9 cellular contexts compared by ENCODE assay signal in the genomic region with DNA sequence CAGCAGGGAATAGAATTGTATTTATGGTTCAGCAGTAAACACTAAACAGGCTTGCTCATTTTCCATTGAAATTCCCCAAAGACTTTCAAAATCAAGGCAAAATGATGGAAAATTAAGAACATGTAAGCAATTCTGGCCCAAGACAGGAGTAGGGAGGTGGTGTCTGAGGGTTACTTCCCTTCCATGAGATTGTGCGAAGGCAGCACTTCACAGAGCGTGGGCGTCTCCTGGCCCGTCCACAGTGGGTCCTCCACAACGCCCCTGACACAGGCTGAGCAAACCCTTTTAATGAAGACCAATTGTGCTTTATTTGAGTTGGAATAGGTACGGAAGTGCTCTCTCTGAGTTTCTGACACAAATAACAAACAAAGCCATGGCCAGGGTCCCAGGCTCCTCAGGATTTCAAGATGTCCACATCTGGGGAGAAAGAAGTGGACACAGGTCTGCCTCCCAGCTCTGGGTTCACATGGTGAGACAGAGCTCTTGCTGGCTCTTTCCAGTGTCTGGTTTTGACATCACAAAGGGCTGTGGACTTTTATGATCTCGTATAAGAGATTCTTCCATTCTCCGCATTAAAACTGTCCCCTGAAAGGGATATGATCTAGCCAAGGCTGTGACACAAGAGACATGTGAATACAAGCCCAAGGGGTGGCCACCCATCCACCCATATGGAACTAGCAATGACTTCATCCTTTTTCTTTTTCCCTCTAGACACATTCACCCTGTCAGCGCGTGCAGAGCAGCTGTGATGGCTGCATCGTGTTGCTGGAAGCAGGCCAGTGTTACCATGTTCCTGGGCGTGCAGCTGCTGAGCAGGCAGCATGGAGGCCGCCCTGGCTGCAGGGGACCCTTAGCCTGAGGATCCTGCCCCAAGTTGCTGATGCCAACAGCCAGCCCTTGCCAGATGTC.
DNase-seq lines count a peak whose midpoint lies in the region; ATAC-seq lines count a peak whose summit lies in the region.
"Had no signal": no experiment of that assay in that cellular context is flagged by ENCODE, and none has a peak within 500 bp of the region (broad histone marks: within the 10 kb centered on the region; RNA-seq: fewer than 3 reads in every experiment).

No MANE protein-coding gene starts in this region.

- intact Hi-C loops in sciatic nerve (cut with DNase I): no loop called here
- intact Hi-C loops in activated T-helper 2 cell treated with anti-CD3 and anti-CD28 coated beads, Interferon-gamma antibody, Interleukin-2, Interleukin-4, amounts not matched to agents 10 μg/mL and 5 μg/mL and 100 μg/mL, durations not matched to agents 14 hours and 24 hours and 36 hours (cut with micrococcal nuclease): no loop called here

- no peaks in the 10 kb centered on the region for H3K27me3 Mint-ChIP-seq in activated T-helper 2 cell treated with anti-CD3 and anti-CD28 coated beads, Interferon-gamma antibody, Interleukin-2, Interleukin-4, amounts not matched to agents 10 μg/mL and 5 μg/mL and 100 μg/mL, durations not matched to agents 14 hours and 24 hours and 36 hours (ENCODE audit: low read depth)

- no peak overlapping the region for H3K4me3 Mint-ChIP-seq in activated T-helper 2 cell treated with anti-CD3 and anti-CD28 coated beads, Interferon-gamma antibody, Interleukin-2, Interleukin-4, amounts not matched to agents 10 μg/mL and 5 μg/mL and 100 μg/mL, durations not matched to agents 14 hours and 24 hours and 36 hours (ENCODE audit: low read depth)

- peaks cover 17% of the 10 kb centered on the region for H3K4me1 ChIP-seq in SJCRH30

- H3K4me3 ChIP-seq in SJCRH30: no peak overlapping the region

- no peaks in the 10 kb centered on the region for H3K27me3 ChIP-seq in SJCRH30

- H3K27ac Mint-ChIP-seq in activated T-helper 2 cell treated with anti-CD3 and anti-CD28 coated beads, Interferon-gamma antibody, Interleukin-2, Interleukin-4, amounts not matched to agents 10 μg/mL and 5 μg/mL and 100 μg/mL, durations not matched to agents 14 hours and 24 hours and 36 hours: no peak overlapping the region

- H3K36me3 ChIP-seq in SJCRH30: no peaks in the 10 kb centered on the region

- 0 out of 2 replicates have a peak, but pooled peaks cover 3% of the 10 kb centered on the region for H3K9me3 ChIP-seq in SJCRH30 (replicated peaks)

- peaks cover under 1% of the 10 kb centered on the region for H3K9me3 Mint-ChIP-seq in activated T-helper 2 cell treated with anti-CD3 and anti-CD28 coated beads, Interferon-gamma antibody, Interleukin-2, Interleukin-4, amounts not matched to agents 10 μg/mL and 5 μg/mL and 100 μg/mL, durations not matched to agents 14 hours and 24 hours and 36 hours

- H3K4me1 Mint-ChIP-seq in activated T-helper 2 cell treated with anti-CD3 and anti-CD28 coated beads, Interferon-gamma antibody, Interleukin-2, Interleukin-4, amounts not matched to agents 10 μg/mL and 5 μg/mL and 100 μg/mL, durations not matched to agents 14 hours and 24 hours and 36 hours (ENCODE audit: low read depth): no peaks in the 10 kb centered on the region

- peak overlapping the region; percentile 43 for H3K27ac ChIP-seq in SJCRH30

- DNase-seq in HCEC 1CT: peak; percentile 61
- peak; percentile 84 to 88 for DNase-seq in SJCRH30
- DNase-seq in glomerular visceral epithelial cell (ENCODE audit: extremely low spot score): peak; percentile 82
- DNase-seq in sciatic nerve (ENCODE audit: low spot score): no peak
- no peak for DNase-seq in activated CD4-positive, alpha-beta T cell treated with anti-CD3 and anti-CD28 coated beads, Interleukin-2, amount 50 U/mL, for 4 hours
- DNase-seq in activated T-helper 2 cell treated with anti-CD3 and anti-CD28 coated beads, Interferon-gamma antibody, Interleukin-2, Interleukin-4, amounts not matched to agents 10 μg/mL and 5 μg/mL and 100 μg/mL, durations not matched to agents 14 hours and 24 hours and 36 hours (ENCODE audit: low spot score): no peak
- DNase-seq: NCI-H226 had no signal

- no peaks in the 10 kb centered on the region for H3K36me3 Mint-ChIP-seq in activated T-helper 2 cell treated with anti-CD3 and anti-CD28 coated beads, Interferon-gamma antibody, Interleukin-2, Interleukin-4, amounts not matched to agents 10 μg/mL and 5 μg/mL and 100 μg/mL, durations not matched to agents 14 hours and 24 hours and 36 hours (ENCODE audit: low read depth)

- ATAC-seq in sciatic nerve (peak; percentile 55), HG02973 (IDR thresholded peaks at IDR 0.05; ENCODE audit: unreplicated experiment) (no peak), HG03439 (IDR thresholded peaks at IDR 0.05; ENCODE audit: unreplicated experiment) (no peak)

Comparison
In these comparisons a context has a peak if more than half of its experiments do, and no peak if none do; other contexts are left out.
1. DNase-seq: peak in HCEC 1CT (single experiment), SJCRH30 (2 of 2) and glomerular visceral epithelial cell (single experiment); none in sciatic nerve (single experiment), activated CD4-positive, alpha-beta T cell treated with anti-CD3 and anti-CD28 coated beads, Interleukin-2, amount 50 U/mL, for 4 hours (0 of 2) and activated T-helper 2 cell treated with anti-CD3 and anti-CD28 coated beads, Interferon-gamma antibody, Interleukin-2, Interleukin-4, amounts not matched to agents 10 μg/mL and 5 μg/mL and 100 μg/mL, durations not matched to agents 14 hours and 24 hours and 36 hours (single experiment).